ENCODE assay signal across 1 cellular context in genomic region chr22:20997536-20998257, GRCh38.
TF ChIP-seq lines count a peak whose summit lies in the region.

No MANE protein-coding gene starts in this region.

TF ChIP-seq in WTC11, 78 proteins besides CTCF, POLR2A, EP300 and RAD21 (continued from another document):
- TF ChIP-seq, protein P1, sequence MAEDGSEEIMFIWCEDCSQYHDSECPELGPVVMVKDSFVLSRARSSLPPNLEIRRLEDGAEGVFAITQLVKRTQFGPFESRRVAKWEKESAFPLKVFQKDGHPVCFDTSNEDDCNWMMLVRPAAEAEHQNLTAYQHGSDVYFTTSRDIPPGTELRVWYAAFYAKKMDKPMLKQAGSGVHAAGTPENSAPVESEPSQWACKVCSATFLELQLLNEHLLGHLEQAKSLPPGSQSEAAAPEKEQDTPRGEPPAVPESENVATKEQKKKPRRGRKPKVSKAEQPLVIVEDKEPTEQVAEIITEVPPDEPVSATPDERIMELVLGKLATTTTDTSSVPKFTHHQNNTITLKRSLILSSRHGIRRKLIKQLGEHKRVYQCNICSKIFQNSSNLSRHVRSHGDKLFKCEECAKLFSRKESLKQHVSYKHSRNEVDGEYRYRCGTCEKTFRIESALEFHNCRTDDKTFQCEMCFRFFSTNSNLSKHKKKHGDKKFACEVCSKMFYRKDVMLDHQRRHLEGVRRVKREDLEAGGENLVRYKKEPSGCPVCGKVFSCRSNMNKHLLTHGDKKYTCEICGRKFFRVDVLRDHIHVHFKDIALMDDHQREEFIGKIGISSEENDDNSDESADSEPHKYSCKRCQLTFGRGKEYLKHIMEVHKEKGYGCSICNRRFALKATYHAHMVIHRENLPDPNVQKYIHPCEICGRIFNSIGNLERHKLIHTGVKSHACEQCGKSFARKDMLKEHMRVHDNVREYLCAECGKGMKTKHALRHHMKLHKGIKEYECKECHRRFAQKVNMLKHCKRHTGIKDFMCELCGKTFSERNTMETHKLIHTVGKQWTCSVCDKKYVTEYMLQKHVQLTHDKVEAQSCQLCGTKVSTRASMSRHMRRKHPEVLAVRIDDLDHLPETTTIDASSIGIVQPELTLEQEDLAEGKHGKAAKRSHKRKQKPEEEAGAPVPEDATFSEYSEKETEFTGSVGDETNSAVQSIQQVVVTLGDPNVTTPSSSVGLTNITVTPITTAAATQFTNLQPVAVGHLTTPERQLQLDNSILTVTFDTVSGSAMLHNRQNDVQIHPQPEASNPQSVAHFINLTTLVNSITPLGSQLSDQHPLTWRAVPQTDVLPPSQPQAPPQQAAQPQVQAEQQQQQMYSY (CRISPR knock-in tag; IDR thresholded peaks at IDR 0.05), result peak; percentile 72; the same call in 1 of the 2 replicates
